ENCODE assay signal across 8 cellular contexts in genomic region chr2:234146087-234146826, GRCh38.
DNase-seq lines count a peak whose midpoint lies in the region; ATAC-seq and TF ChIP-seq lines count a peak whose summit lies in the region.

No MANE protein-coding gene starts in this region.

- no peak for TF ChIP-seq POLR2A in prostate gland (IDR thresholded peaks at IDR 0.05)

- no peak for DNase-seq in activated naive CD4-positive, alpha-beta T cell (lab: John Stamatoyannopoulos, UW)
- DNase-seq in epithelial cell of proximal tubule (ENCODE audit: low read depth) = no peak
- DNase-seq in Right ventricle myocardium superior = no peak
- no peak for DNase-seq in NCI-H526 (lab: John Stamatoyannopoulos, UW)
- DNase-seq in prostate gland (ENCODE audit: low spot score) = no peak

- H3K4me3 ChIP-seq in epithelial cell of proximal tubule (ENCODE audit: low read depth, low read length) (no peak overlapping the region), skeletal muscle tissue (ENCODE audit: low read length in 3 of 3) (no peak overlapping the region), prostate gland (no peak overlapping the region)

- H3K27ac ChIP-seq in skeletal muscle tissue (ENCODE audit: low read depth, low read length) (peak overlapping the region; percentile 36), prostate gland (no peak overlapping the region)

- no peaks in the 10 kb centered on the region for H3K36me3 Mint-ChIP-seq in activated naive CD4-positive, alpha-beta T cell treated with anti-CD3 and anti-CD28 coated beads, Interleukin-2, amount 50 U/mL, for 24 hours

- H3K4me3 Mint-ChIP-seq in activated naive CD4-positive, alpha-beta T cell treated with anti-CD3 and anti-CD28 coated beads, Interleukin-2, amount 50 U/mL, for 24 hours = peak overlapping the region; percentile 9

- no peaks in the 10 kb centered on the region for H3K9me3 Mint-ChIP-seq in activated naive CD4-positive, alpha-beta T cell treated with anti-CD3 and anti-CD28 coated beads, Interleukin-2, amount 50 U/mL, for 24 hours

- peaks cover 52% of the 10 kb centered on the region for H3K4me1 Mint-ChIP-seq in activated naive CD4-positive, alpha-beta T cell treated with anti-CD3 and anti-CD28 coated beads, Interleukin-2, amount 50 U/mL, for 24 hours

- H3K4me1 ChIP-seq in skeletal muscle tissue (ENCODE audit: control insufficient read depth in 3 of 3, insufficient read depth in 3 of 3, low read length in 3 of 3) (peaks cover 0 to 4% (median 0%) of the 10 kb centered on the region in 3 donors), prostate gland (replicated peaks) (no peaks in the 10 kb centered on the region)

- H3K36me3 ChIP-seq in skeletal muscle tissue (ENCODE audit: control insufficient read depth in 3 of 3, insufficient read depth in 3 of 3, low read length in 3 of 3) (no peaks in the 10 kb centered on the region), prostate gland (no peaks in the 10 kb centered on the region)

- TF ChIP-seq CTCF in epithelial cell of proximal tubule (conservative IDR thresholded peaks at IDR 0.05; ENCODE audit: low read depth, low read length) = peak; percentile 26
- TF ChIP-seq CTCF in prostate gland (IDR thresholded peaks at IDR 0.05) = no peak

- 74% methylated on average over 8 of the region's 8 CpGs for WGBS in prostate gland

- H3K9ac ChIP-seq in skeletal muscle tissue (ENCODE audit: low read depth in 1 of 3, low read length in 3 of 3) = no peak overlapping the region

- H3K9me3 ChIP-seq in skeletal muscle tissue (ENCODE audit: control insufficient read depth in 3 of 3, low read length in 3 of 3) (peaks cover 0 to 1% (median 0%) of the 10 kb centered on the region in 3 donors), prostate gland (no peaks in the 10 kb centered on the region)

- intact Hi-C loops in Right ventricle myocardium superior (cut with DNase I) = loop anchor here (10.0 kb wide), 1 partner anchor 109 kb away; no protein-coding TSS in a partner anchor
- intact Hi-C loops in prostate gland (cut with DNase I) = no loop called here

- H3K27me3 Mint-ChIP-seq in activated naive CD4-positive, alpha-beta T cell treated with anti-CD3 and anti-CD28 coated beads, Interleukin-2, amount 50 U/mL, for 24 hours = no peaks in the 10 kb centered on the region

- H3K27ac Mint-ChIP-seq in activated naive CD4-positive, alpha-beta T cell treated with anti-CD3 and anti-CD28 coated beads, Interleukin-2, amount 50 U/mL, for 24 hours = no peak overlapping the region

- ATAC-seq in SK-N-SH treated with all-trans-retinoic acid at 6 μM for 48 hours (peak; percentile 94), Right ventricle myocardium superior (ENCODE audit: poor library complexity) (no peak)

- H3K27me3 ChIP-seq in skeletal muscle tissue (ENCODE audit: control insufficient read depth in 3 of 3, insufficient read depth in 3 of 3, low read length in 3 of 3) = no peaks in the 10 kb centered on the region
- no peaks in the 10 kb centered on the region for H3K27me3 ChIP-seq in prostate gland (replicated peaks; ENCODE audit: insufficient read depth)

TF ChIP-seq in SK-N-SH treated with all-trans-retinoic acid at 6 μM for 48 hours, 23 proteins besides CTCF, POLR2A, EP300 and RAD21 (continues in another document):
- TF ChIP-seq TCF4 (CRISPR knock-in tag; IDR thresholded peaks at IDR 0.05; ENCODE audit: borderline replicate concordance) (no peak), TOX (CRISPR knock-in tag; IDR thresholded peaks at IDR 0.05; ENCODE audit: borderline replicate concordance) (no peak), CSRNP3 (CRISPR knock-in tag; IDR thresholded peaks at IDR 0.05) (no peak), ESRRG (CRISPR knock-in tag; IDR thresholded peaks at IDR 0.05) (no peak), PPARA (CRISPR knock-in tag; IDR thresholded peaks at IDR 0.05; ENCODE audit: borderline replicate concordance) (no peak), POU6F1 (CRISPR knock-in tag; IDR thresholded peaks at IDR 0.05; ENCODE audit: borderline replicate concordance, low read depth) (no peak), TSHZ2 (CRISPR knock-in tag; IDR thresholded peaks at IDR 0.05) (no peak), ARNTL (CRISPR knock-in tag; IDR thresholded peaks at IDR 0.05; ENCODE audit: borderline replicate concordance, low read depth) (no peak), RARB (CRISPR knock-in tag; IDR thresholded peaks at IDR 0.05) (no peak), GLIS3 (CRISPR knock-in tag; IDR thresholded peaks at IDR 0.05) (no peak), ZC3H10 (CRISPR knock-in tag; IDR thresholded peaks at IDR 0.05) (no peak), OSR1 (CRISPR knock-in tag; IDR thresholded peaks at IDR 0.05) (no peak), ZFP30 (CRISPR knock-in tag; IDR thresholded peaks at IDR 0.05) (no peak), SNAI2 (CRISPR knock-in tag; IDR thresholded peaks at IDR 0.05) (no peak), BACH2 (CRISPR knock-in tag; IDR thresholded peaks at IDR 0.05; ENCODE audit: borderline replicate concordance) (no peak), ZNF8 (CRISPR knock-in tag; IDR thresholded peaks at IDR 0.05) (no peak), ZNF565 (CRISPR knock-in tag; conservative IDR thresholded peaks at IDR 0.05; ENCODE audit: low read depth) (no peak)
- TF ChIP-seq, protein P1, sequence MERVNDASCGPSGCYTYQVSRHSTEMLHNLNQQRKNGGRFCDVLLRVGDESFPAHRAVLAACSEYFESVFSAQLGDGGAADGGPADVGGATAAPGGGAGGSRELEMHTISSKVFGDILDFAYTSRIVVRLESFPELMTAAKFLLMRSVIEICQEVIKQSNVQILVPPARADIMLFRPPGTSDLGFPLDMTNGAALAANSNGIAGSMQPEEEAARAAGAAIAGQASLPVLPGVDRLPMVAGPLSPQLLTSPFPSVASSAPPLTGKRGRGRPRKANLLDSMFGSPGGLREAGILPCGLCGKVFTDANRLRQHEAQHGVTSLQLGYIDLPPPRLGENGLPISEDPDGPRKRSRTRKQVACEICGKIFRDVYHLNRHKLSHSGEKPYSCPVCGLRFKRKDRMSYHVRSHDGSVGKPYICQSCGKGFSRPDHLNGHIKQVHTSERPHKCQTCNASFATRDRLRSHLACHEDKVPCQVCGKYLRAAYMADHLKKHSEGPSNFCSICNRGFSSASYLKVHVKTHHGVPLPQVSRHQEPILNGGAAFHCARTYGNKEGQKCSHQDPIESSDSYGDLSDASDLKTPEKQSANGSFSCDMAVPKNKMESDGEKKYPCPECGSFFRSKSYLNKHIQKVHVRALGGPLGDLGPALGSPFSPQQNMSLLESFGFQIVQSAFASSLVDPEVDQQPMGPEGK (CRISPR knock-in tag; IDR thresholded peaks at IDR 0.05; ENCODE audit: borderline replicate concordance) = no peak
